In genomic region chr7:65302883-65303282, GRCh38 we compare ENCODE assay signal across 21 cellular contexts.
DNase-seq lines count a peak whose midpoint lies in the region; ATAC-seq, FAIRE-seq and TF ChIP-seq lines count a peak whose summit lies in the region.
"Had no signal": no experiment of that assay in that cellular context is flagged by ENCODE, and none has a peak within 500 bp of the region (broad histone marks: within the 10 kb centered on the region; RNA-seq: fewer than 3 reads in every experiment).

No MANE protein-coding gene starts in this region.

- ATAC-seq in IMR-90 (ENCODE audit: low read depth) = no peak
- ATAC-seq in K562 = no peak
- ATAC-seq: A549, HCT116 had no signal

- no peaks in the 10 kb centered on the region for H3K79me2 ChIP-seq in K562 (ENCODE audit: control insufficient read depth, insufficient read depth, low read length)

- DNase-seq in IMR-90 (no peak), OCI-M1 (lab: John Stamatoyannopoulos, UW) (peak; percentile 39), K562 (ENCODE audit: extremely low read depth in 1 of 4, low spot score in 3 of 4) (no peak), amygdala (lab: John Stamatoyannopoulos, UW) (no peak), DMS153 (lab: John Stamatoyannopoulos, UW) (no peak), NCI-H748 treated with DMSO at 0.1 percent for 48 hours (lab: John Stamatoyannopoulos, UW) (no peak)
- DNase-seq: 8988T; ACHN; AML-193; BE2C; Calu3; CD4-positive, alpha-beta T cell; COR-L47; DND-41; GM23248; H9 had no signal

- CTCF ChIA-PET in IMR-90 (lab: Yijun Ruan, JAX) = no interaction called here
- CTCF ChIA-PET in K562 (lab: Yijun Ruan, JAX; ENCODE audit: low intra/inter-chr PET ratio) = no interaction called here

- no peak overlapping the region for H2BK20ac ChIP-seq in IMR-90 (ENCODE audit: low read depth, low read length)

- no peak overlapping the region for H2AK5ac ChIP-seq in IMR-90 (ENCODE audit: low read depth, low read length)

- H2BK5ac ChIP-seq in IMR-90 (ENCODE audit: low read depth, low read length, poor library complexity, severe bottlenecking) = no peak overlapping the region

- no peak overlapping the region for H3K27ac ChIP-seq in IMR-90 (ENCODE audit: insufficient read depth, low read length)
- H3K27ac ChIP-seq in K562 (ENCODE audit: extremely low read depth, low read depth, low read length) = no peak overlapping the region
- H3K27ac ChIP-seq: A549; BLaER1 treated with 17β-estradiol and CSF1 and Interleukin-3, amounts not matched to agents 10 nM and 100 nM; GM23248 had no signal

- in situ Hi-C loops in IMR-90 (cut with MboI; ENCODE audit: low sequenced_read_pairs) (no loop called here), K562 (cut with MboI) (loop anchor here (25.0 kb wide), 1 partner anchor 666 kb away; no protein-coding TSS in a partner anchor)

- no peak overlapping the region for H2AFZ ChIP-seq in IMR-90 (replicated peaks; ENCODE audit: low read length, poor library complexity)
- H2AFZ ChIP-seq in K562 (ENCODE audit: low read depth, low read length) = no peak overlapping the region
- H2AFZ ChIP-seq: GM23248 had no signal

- H3K18ac ChIP-seq in IMR-90 (ENCODE audit: low read depth, low read length) = no peak overlapping the region

- no TSS peak for BruUV-seq in IMR-90 (replicated peaks; lab: Mats Ljungman, UMichigan)
- no TSS peak for BruUV-seq in K562 (replicated peaks; lab: Mats Ljungman, UMichigan)

- H3K9ac ChIP-seq in IMR-90 (ENCODE audit: low read depth, low read length) (no peak overlapping the region), K562 (ENCODE audit: insufficient read depth in 1 of 2, low read depth in 2 of 2, low read length in 2 of 2) (no peak overlapping the region)
- H3K9ac ChIP-seq: BLaER1 treated with 17β-estradiol and CSF1 and Interleukin-3, amounts not matched to agents 10 nM and 100 nM; GM23248 had no signal

- TF ChIP-seq RAD21 in IMR-90 (IDR thresholded peaks at IDR 0.05; ENCODE audit: low read length) = no peak
- TF ChIP-seq RAD21 in K562 (CRISPR knock-in tag; conservative IDR thresholded peaks at IDR 0.05 in 1 of 2, IDR thresholded peaks at IDR 0.05 in 1 of 2) = no peak

- TF ChIP-seq CTCF in IMR-90 (conservative IDR thresholded peaks at IDR 0.05; ENCODE audit: low read depth, low read length) (no peak), K562 (IDR thresholded peaks at IDR 0.05 in 2 of 3, conservative IDR thresholded peaks at IDR 0.05 in 1 of 3; ENCODE audit: insufficient read depth in 2 of 3, low read depth in 1 of 3, low read length in 3 of 3) (no peak)

- H3K23ac ChIP-seq in IMR-90 (ENCODE audit: low read depth, low read length) = no peak overlapping the region

- H3K4me1 ChIP-seq in IMR-90 (ENCODE audit: control insufficient read depth, insufficient read depth, low read length) (no peaks in the 10 kb centered on the region), K562 (replicated peaks in 1 of 2; ENCODE audit: control insufficient read depth in 2 of 2, insufficient read depth in 2 of 2, low read length in 2 of 2) (peaks cover 0 to 2% of the 10 kb centered on the region in 2 experiments; a peak in 2 of 5 replicates)
- H3K4me1 ChIP-seq: A549 had no signal

- no peak overlapping the region for H3K14ac ChIP-seq in IMR-90 (replicated peaks; ENCODE audit: low read depth, low read length)

- no peak overlapping the region for H2BK15ac ChIP-seq in IMR-90 (ENCODE audit: low read depth, low read length)

- no peak overlapping the region for H3K56ac ChIP-seq in IMR-90 (ENCODE audit: extremely low read depth, insufficient read depth, low read length)

- no peak overlapping the region for H2BK120ac ChIP-seq in IMR-90 (ENCODE audit: low read depth, low read length)

- H3K79me1 ChIP-seq in IMR-90 (ENCODE audit: low read depth in 1 of 2, low read length in 2 of 2) = no peaks in the 10 kb centered on the region

- H4K8ac ChIP-seq in IMR-90 (ENCODE audit: low read depth in 2 of 2, low read length in 2 of 2) = no peak overlapping the region

- no CpG with 5 or more reads among the region's 1 CpG for WGBS in IMR-90 (ENCODE audit: extremely low coverage in 2 of 2, insufficient read length in 1 of 2), 2 experiments
- 90% methylated on average over 1 of the region's 1 CpG for WGBS in K562 (ENCODE audit: insufficient coverage, low coverage, missing lambda C conversion rate)

- H3K4ac ChIP-seq in IMR-90 (ENCODE audit: low read depth, low read length) = no peak overlapping the region

- dilution Hi-C loops in IMR-90 (cut with HindIII; ENCODE audit: low sequenced_read_pairs, unreplicated experiment) = no loop called here

- H4K91ac ChIP-seq in IMR-90 (ENCODE audit: insufficient read depth, low read depth, low read length) = no peak overlapping the region

- H4K5ac ChIP-seq in IMR-90 (ENCODE audit: low read depth, low read length) = no peak overlapping the region

- H3K9me1 ChIP-seq in IMR-90 (ENCODE audit: insufficient read depth, low read length) (no peaks in the 10 kb centered on the region), K562 (ENCODE audit: control insufficient read depth, insufficient read depth, low read length) (no peaks in the 10 kb centered on the region)

- no peak for TF ChIP-seq POLR2A in IMR-90 (IDR thresholded peaks at IDR 0.05; ENCODE audit: low read depth, low read length)
- TF ChIP-seq POLR2A in K562 (conservative IDR thresholded peaks at IDR 0.05) = no peak

- intact Hi-C loops in IMR-90 (cut with micrococcal nuclease) (no loop called here), K562 (cut with micrococcal nuclease) (loop anchor here (10.0 kb wide), 1 partner anchor 678 kb away; no protein-coding TSS in a partner anchor)

- H3K9me3 ChIP-seq in IMR-90 (ENCODE audit: control insufficient read depth, insufficient read depth, low read length) (no peaks in the 10 kb centered on the region), K562 (replicated peaks; ENCODE audit: control insufficient read depth, insufficient read depth, low read depth, low read length) (no peaks in the 10 kb centered on the region)
- H3K9me3 ChIP-seq: A549, BE2C had no signal

- H3K27me3 ChIP-seq in IMR-90 (ENCODE audit: control insufficient read depth, insufficient read depth, low read length) (no peaks in the 10 kb centered on the region), K562 (ENCODE audit: control insufficient read depth in 2 of 2, insufficient read depth in 2 of 2, low read length in 2 of 2) (no peaks in the 10 kb centered on the region)
- H3K27me3 ChIP-seq: BE2C; BLaER1 treated with 17β-estradiol and CSF1 and Interleukin-3, amounts not matched to agents 10 nM and 100 nM had no signal

- H3K4me3 ChIP-seq in IMR-90 (ENCODE audit: insufficient read depth, low read depth, low read length) (no peak overlapping the region), K562 (no peak overlapping the region)
- H3K4me3 ChIP-seq: A549; BLaER1 treated with 17β-estradiol and CSF1 and Interleukin-3, amounts not matched to agents 10 nM and 100 nM; GM23248 had no signal

- FAIRE-seq in K562 (lab: Jason Lieb, UNC) = no peak
- FAIRE-seq: A549, G401.6, GM12892 had no signal

- H4K20me1 ChIP-seq in IMR-90 (ENCODE audit: insufficient read depth, low read length) = no peaks in the 10 kb centered on the region
- H4K20me1 ChIP-seq in K562 (replicated peaks; ENCODE audit: control insufficient read depth, insufficient read depth, low read length) = no peaks in the 10 kb centered on the region
- H4K20me1 ChIP-seq: BLaER1 treated with 17β-estradiol and CSF1 and Interleukin-3, amounts not matched to agents 10 nM and 100 nM had no signal

- H3K36me3 ChIP-seq in IMR-90 (ENCODE audit: control insufficient read depth, insufficient read depth, low read length) = no peaks in the 10 kb centered on the region
- no peaks in the 10 kb centered on the region for H3K36me3 ChIP-seq in K562 (ENCODE audit: control insufficient read depth, insufficient read depth, low read length)
- H3K36me3 ChIP-seq: BE2C; BLaER1 treated with 17β-estradiol and CSF1 and Interleukin-3, amounts not matched to agents 10 nM and 100 nM had no signal

- H2AK9ac ChIP-seq in IMR-90 (replicated peaks; ENCODE audit: low read depth, low read length, poor library complexity) = no peak overlapping the region

- H3K4me2 ChIP-seq in IMR-90 (ENCODE audit: low read depth, low read length) (no peak overlapping the region), K562 (ENCODE audit: insufficient read depth, low read length) (no peak overlapping the region)
- H3K4me2 ChIP-seq: A549 had no signal

- no peak for TF ChIP-seq EP300 in K562 (IDR thresholded peaks at IDR 0.05; ENCODE audit: low read length)

- POLR2A ChIA-PET in IMR-90 (lab: Charles Lee; ENCODE audit: unreplicated experiment) (no interaction called here), K562 (lab: Yijun Ruan, JAX) (no interaction called here)

TF ChIP-seq in IMR-90, 13 proteins besides CTCF, POLR2A, EP300 and RAD21:
- TF ChIP-seq CEBPB (IDR thresholded peaks at IDR 0.05; ENCODE audit: low read depth, low read length) = peak; percentile 61; the same call in 1 of the 2 replicates
- TF ChIP-seq FOS (IDR thresholded peaks at IDR 0.05; ENCODE audit: low read depth, low read length) = no peak

TF ChIP-seq in K562, 482 proteins besides CTCF, POLR2A, EP300 and RAD21:
- TF ChIP-seq NCOA4 (IDR thresholded peaks at IDR 0.05; ENCODE audit: partially characterized antibody) = no peak
- no peak for TF ChIP-seq CEBPG (CRISPR knock-in tag; IDR thresholded peaks at IDR 0.05)
- TF ChIP-seq CEBPG (tag; conservative IDR thresholded peaks at IDR 0.05 in 1 of 2, IDR thresholded peaks at IDR 0.05 in 1 of 2) = peak in 1 of 2 experiments; percentile 69; a peak in 2 of 4 replicates
- peak; percentile 86 for TF ChIP-seq CEBPB (tag; IDR thresholded peaks at IDR 0.05)
- no peak for TF ChIP-seq MCM7 (IDR thresholded peaks at IDR 0.05)
- no peak for TF ChIP-seq FIP1L1 (IDR thresholded peaks at IDR 0.05; ENCODE audit: low read depth, low read length, poor library complexity, severe bottlenecking)
